Comparison of ENCODE assay signal across 1 cellular context in the genomic region with DNA sequence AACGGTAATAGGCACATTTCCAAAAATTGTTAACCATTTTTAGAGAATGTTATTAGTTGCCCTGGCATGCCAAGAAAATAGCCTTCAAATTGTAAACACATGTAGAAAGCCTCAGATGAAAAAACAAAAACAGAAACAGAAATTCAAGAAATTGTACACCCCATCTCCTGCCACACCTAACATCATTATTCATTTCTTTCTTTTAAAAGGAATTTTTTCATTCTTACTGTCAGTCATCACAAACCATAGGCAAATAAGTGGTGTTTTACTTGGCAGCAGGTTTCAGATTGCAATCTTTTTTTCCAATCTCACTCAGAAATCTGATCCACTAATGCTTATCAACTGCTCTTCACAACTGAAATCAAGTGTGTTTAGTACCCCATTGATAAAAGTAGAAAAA.
TF ChIP-seq lines count a peak whose summit lies in the region.

No MANE protein-coding gene starts in this region.

TF ChIP-seq in HEK293, 187 proteins besides CTCF, POLR2A, EP300 and RAD21 (continued from another document):
- TF ChIP-seq, protein P1, sequence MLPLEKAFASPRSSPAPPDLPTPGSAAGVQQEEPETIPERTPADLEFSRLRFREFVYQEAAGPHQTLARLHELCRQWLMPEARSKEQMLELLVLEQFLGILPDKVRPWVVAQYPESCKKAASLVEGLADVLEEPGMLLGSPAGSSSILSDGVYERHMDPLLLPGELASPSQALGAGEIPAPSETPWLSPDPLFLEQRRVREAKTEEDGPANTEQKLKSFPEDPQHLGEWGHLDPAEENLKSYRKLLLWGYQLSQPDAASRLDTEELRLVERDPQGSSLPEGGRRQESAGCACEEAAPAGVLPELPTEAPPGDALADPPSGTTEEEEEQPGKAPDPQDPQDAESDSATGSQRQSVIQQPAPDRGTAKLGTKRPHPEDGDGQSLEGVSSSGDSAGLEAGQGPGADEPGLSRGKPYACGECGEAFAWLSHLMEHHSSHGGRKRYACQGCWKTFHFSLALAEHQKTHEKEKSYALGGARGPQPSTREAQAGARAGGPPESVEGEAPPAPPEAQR (tag by site-specific recombination; IDR thresholded peaks at IDR 0.05), result no peak
- TF ChIP-seq ZNF626 (tag by site-specific recombination; IDR thresholded peaks at IDR 0.05), result no peak
- no peak for TF ChIP-seq ZNF621 (tag by site-specific recombination; IDR thresholded peaks at IDR 0.05)
